ENCODE assay signal across 13 cellular contexts in the genomic region with DNA sequence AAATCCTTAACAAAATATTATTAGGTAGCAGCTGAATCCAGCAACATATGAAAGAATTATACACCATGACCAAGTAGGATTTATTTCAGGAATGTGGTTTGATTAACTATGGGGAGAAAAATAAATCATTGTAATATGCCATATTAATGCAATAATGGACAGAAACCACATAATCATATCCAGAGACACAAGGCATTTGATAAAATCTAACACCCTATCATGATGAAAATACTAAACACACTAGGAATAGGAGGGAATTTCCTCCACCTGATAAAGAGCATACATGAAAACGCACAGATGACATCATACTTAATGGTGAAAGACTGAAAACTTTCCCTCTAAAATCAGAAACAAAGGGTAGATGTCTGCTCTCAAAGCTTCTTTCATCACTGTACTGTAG.
A peak's percentile ranks its signal among the peaks of the same experiment; 100 is the strongest.
DNase-seq lines count a peak whose midpoint lies in the region; ATAC-seq, FAIRE-seq and TF ChIP-seq lines count a peak whose summit lies in the region.
"Had no signal": no experiment of that assay in that cellular context is flagged by ENCODE, and none has a peak within 500 bp of the region (broad histone marks: within the 10 kb centered on the region; RNA-seq: fewer than 3 reads in every experiment).

No MANE protein-coding gene starts in this region.

- ATAC-seq in HCT116 (no peak), GM12878 (peak; percentile 67), PC-3 (no peak)
- ATAC-seq: CD8-positive, alpha-beta T cell had no signal

- H3K9me2 ChIP-seq in HCT116 (ENCODE audit: insufficient read depth) (no peaks in the 10 kb centered on the region), PC-3 (replicated peaks; ENCODE audit: low read length) (no peaks in the 10 kb centered on the region)

- H3K23ac ChIP-seq in neuronal stem cell (ENCODE audit: low read depth, low read length, poor library complexity) = no peak overlapping the region

- H3K27me3 Mint-ChIP-seq in mesothelial cell of epicardium (ENCODE audit: low read depth) = no peaks in the 10 kb centered on the region

- in situ Hi-C loops in GM12878 (cut with MboI) = no loop called here

- H3K36me3 ChIP-seq in HCT116 (ENCODE audit: control insufficient read depth in 1 of 2, insufficient read depth in 2 of 2, low read length in 2 of 2) = no peaks in the 10 kb centered on the region; a peak in 1 of 4 replicates
- H3K36me3 ChIP-seq in GM12878 (ENCODE audit: control insufficient read depth in 2 of 2, insufficient read depth in 2 of 2, low read length in 1 of 2) = no peaks in the 10 kb centered on the region
- no peaks in the 10 kb centered on the region for H3K36me3 ChIP-seq in PC-3 (ENCODE audit: low read depth, low read length)
- no peaks in the 10 kb centered on the region for H3K36me3 ChIP-seq in neuronal stem cell (replicated peaks in 1 of 2; ENCODE audit: control insufficient read depth in 2 of 2, insufficient read depth in 2 of 2, low read length in 2 of 2)

- peak; percentile 18 for FAIRE-seq in GM12878 (lab: Jason Lieb, UNC)
- FAIRE-seq: H54 had no signal

- no peaks in the 10 kb centered on the region for H3F3A ChIP-seq in PC-3 (ENCODE audit: low read length, unreplicated experiment)

- no peak for TF ChIP-seq RAD21 in HCT116 (IDR thresholded peaks at IDR 0.05; ENCODE audit: low read depth)
- no peak for TF ChIP-seq RAD21 in GM12878 (IDR thresholded peaks at IDR 0.05; ENCODE audit: insufficient read depth, low read depth, low read length)

- RAD21 ChIA-PET in HCT116 (lab: Charles Lee; ENCODE audit: low non-redundant PET in 1 of 2, low total read pairs in 2 of 2, uncharacterized antibody in 2 of 2, unreplicated experiment in 2 of 2) (no interaction called here), GM12878 (lab: Charles Lee; ENCODE audit: unreplicated experiment) (interaction anchor here (0.5 to 1.0 kb wide), 2 partner anchors 33 to 151 kb away, joined by 3 read pairs; no protein-coding TSS in a partner anchor)

- H2BK15ac ChIP-seq in neuronal stem cell (ENCODE audit: low read length) = no peak overlapping the region

- POLR2A ChIA-PET in HCT116 (lab: Charles Lee) (no interaction called here), GM12878 (lab: Charles Lee) (interaction anchor here (0.7 kb wide), 1 partner anchor 25 kb away, joined by 3 read pairs; no protein-coding TSS in a partner anchor), PC-3 (lab: Charles Lee; ENCODE audit: unreplicated experiment) (no interaction called here)

- no peaks in the 10 kb centered on the region for H3K36me3 Mint-ChIP-seq in mesothelial cell of epicardium
- H3K36me3 Mint-ChIP-seq: CD8-positive, alpha-beta T cell had no signal

- WGBS in GM12878 (ENCODE audit: insufficient coverage, insufficient replicate concordance, low lambda C conversion rate, missing lambda C conversion rate) = 0% methylated on average over 1 of the region's 1 CpG
- WGBS in neuronal stem cell (ENCODE audit: extremely low coverage in 2 of 2, insufficient read length in 2 of 2, insufficient replicate concordance in 1 of 2), 2 donors = no CpG with 5 or more reads among the region's 1 CpG

- TF ChIP-seq POLR2A in HCT116 (IDR thresholded peaks at IDR 0.05; ENCODE audit: borderline replicate concordance, extremely low read depth, insufficient read depth, insufficient read length) = no peak
- no peak for TF ChIP-seq POLR2A in GM12878 (IDR thresholded peaks at IDR 0.05; ENCODE audit: low read depth, low read length)

- intact Hi-C loops in HCT116 (cut with micrococcal nuclease) = no loop called here
- intact Hi-C loops in GM12878 (cut with micrococcal nuclease; ENCODE audit: unreplicated experiment) = no loop called here
- intact Hi-C loops in PC-3 (cut with micrococcal nuclease) = no loop called here

- H3K14ac ChIP-seq in neuronal stem cell (ENCODE audit: low read length) = no peak overlapping the region

- H2BK5ac ChIP-seq in neuronal stem cell (ENCODE audit: low read length) = no peak overlapping the region

- H2AFZ ChIP-seq in HCT116 (ENCODE audit: low read depth, low read length, poor library complexity, severe bottlenecking) = peak overlapping the region; percentile 45
- no peak overlapping the region for H2AFZ ChIP-seq in GM12878 (ENCODE audit: control insufficient read depth, low read depth, low read length)
- no peak overlapping the region for H2AFZ ChIP-seq in PC-3 (ENCODE audit: low read length)
- no peak overlapping the region for H2AFZ ChIP-seq in neuronal stem cell (ENCODE audit: low read length)

- H3K27ac Mint-ChIP-seq in mesothelial cell of epicardium = peak overlapping the region; percentile 41
- H3K27ac Mint-ChIP-seq: CD8-positive, alpha-beta T cell had no signal

- no TSS peak for BruUV-seq in HCT116 (replicated peaks; lab: Mats Ljungman, UMichigan)
- BruUV-seq in GM12878 (replicated peaks; lab: Mats Ljungman, UMichigan) = no TSS peak
- no TSS peak for BruUV-seq in PC-3 (replicated peaks; lab: Mats Ljungman, UMichigan)

- no peak overlapping the region for H2BK12ac ChIP-seq in neuronal stem cell (ENCODE audit: low read length)

- H3K9ac ChIP-seq in HCT116 (ENCODE audit: low read length) = peak overlapping the region; percentile 38
- H3K9ac ChIP-seq in GM12878 (ENCODE audit: control insufficient read depth, insufficient read depth, low read length) = no peak overlapping the region
- H3K9ac ChIP-seq in PC-3 (ENCODE audit: low read length) = no peak overlapping the region
- H3K9ac ChIP-seq in neuronal stem cell (ENCODE audit: low read depth, low read length, poor library complexity) = no peak overlapping the region

- no peak overlapping the region for H3K4me3 Mint-ChIP-seq in mesothelial cell of epicardium
- H3K4me3 Mint-ChIP-seq: CD8-positive, alpha-beta T cell had no signal

- no peaks in the 10 kb centered on the region for H3K79me1 ChIP-seq in neuronal stem cell (ENCODE audit: low read depth, low read length)

- peaks cover 23% of the 10 kb centered on the region for H3K4me1 Mint-ChIP-seq in mesothelial cell of epicardium

- H2AK5ac ChIP-seq in neuronal stem cell (ENCODE audit: low read depth, low read length) = no peak overlapping the region

- no peak overlapping the region for H2BK120ac ChIP-seq in neuronal stem cell (ENCODE audit: low read depth, low read length)

- peak overlapping the region; percentile 77; the same call in 1 of the 2 replicates for H3K27ac ChIP-seq in HCT116 (ENCODE audit: low read depth, low read length)
- H3K27ac ChIP-seq in GM12878 (ENCODE audit: control insufficient read depth, insufficient read depth) = no peak overlapping the region
- no peak overlapping the region for H3K27ac ChIP-seq in PC-3 (ENCODE audit: low read length)
- no peak overlapping the region for H3K27ac ChIP-seq in neuronal stem cell (replicated peaks; ENCODE audit: low read length)

- TF ChIP-seq CTCF in HCT116 (IDR thresholded peaks at IDR 0.05 in 2 of 3, conservative IDR thresholded peaks at IDR 0.05 in 1 of 3; ENCODE audit: borderline replicate concordance in 1 of 3, insufficient read depth in 1 of 3, low read depth in 2 of 3, low read length in 2 of 3) (no peak), GM12878 (IDR thresholded peaks at IDR 0.05 in 2 of 3, conservative IDR thresholded peaks at IDR 0.05 in 1 of 3; ENCODE audit: control insufficient read depth in 2 of 3, extremely low read depth in 1 of 3, insufficient read depth in 1 of 3, low read depth in 3 of 3, low read length in 3 of 3) (no peak), mesothelial cell of epicardium (IDR thresholded peaks at IDR 0.05; ENCODE audit: unreplicated experiment) (no peak), PC-3 (conservative IDR thresholded peaks at IDR 0.05; ENCODE audit: low read depth, low read length) (no peak)

- H3K4ac ChIP-seq in neuronal stem cell (ENCODE audit: low read length) = no peak overlapping the region

- H3K79me2 ChIP-seq in HCT116 (ENCODE audit: insufficient read depth, low read length) (no peaks in the 10 kb centered on the region), GM12878 (ENCODE audit: control insufficient read depth, insufficient read depth, low read length) (no peaks in the 10 kb centered on the region), PC-3 (ENCODE audit: low read length) (no peaks in the 10 kb centered on the region)

- SMC1A ChIA-PET in GM12878 (lab: Charles Lee; ENCODE audit: uncharacterized antibody, unreplicated experiment) = interaction anchor here (0.6 to 1.6 kb wide), 7 partner anchors 10 to 207 kb away, joined by 3 to 5 read pairs (median 3); no protein-coding TSS in a partner anchor

- H3K9me3 ChIP-seq in HCT116 (ENCODE audit: control insufficient read depth in 1 of 2, insufficient read depth in 1 of 2, low read depth in 1 of 2, low read length in 2 of 2) (no peaks in the 10 kb centered on the region), GM12878 (replicated peaks; ENCODE audit: control insufficient read depth, insufficient read depth, low read length) (no peaks in the 10 kb centered on the region), PC-3 (ENCODE audit: low read length) (no peaks in the 10 kb centered on the region), neuronal stem cell (replicated peaks in 1 of 2; ENCODE audit: control insufficient read depth in 2 of 2, insufficient read depth in 1 of 2, low read depth in 1 of 2, low read length in 2 of 2) (no peaks in the 10 kb centered on the region)

- H3K4me2 ChIP-seq in HCT116 (ENCODE audit: low read length) (peak overlapping the region; percentile 12; the same call in 1 of the 2 replicates), GM12878 (ENCODE audit: control insufficient read depth, insufficient read depth) (no peak overlapping the region), PC-3 (ENCODE audit: low read length) (no peak overlapping the region), neuronal stem cell (ENCODE audit: insufficient read depth, low read length, poor library complexity, severe bottlenecking) (no peak overlapping the region)

- H3K9me3 Mint-ChIP-seq in mesothelial cell of epicardium = no peaks in the 10 kb centered on the region
- H3K9me3 Mint-ChIP-seq: CD8-positive, alpha-beta T cell had no signal

- H4K8ac ChIP-seq in neuronal stem cell (ENCODE audit: low read depth, low read length) = no peak overlapping the region

- H3K4me1 ChIP-seq in HCT116 (ENCODE audit: control insufficient read depth in 1 of 2, insufficient read depth in 2 of 2, low read length in 2 of 2) (peaks cover 40 to 64% of the 10 kb centered on the region in 2 experiments), GM12878 (ENCODE audit: control insufficient read depth, insufficient read depth, low read length) (no peaks in the 10 kb centered on the region), PC-3 (ENCODE audit: insufficient read depth, low read length) (peaks cover 10% of the 10 kb centered on the region), neuronal stem cell (ENCODE audit: control insufficient read depth in 2 of 2, insufficient read depth in 1 of 2, low read depth in 1 of 2, low read length in 2 of 2) (no peaks in the 10 kb centered on the region)

- H3K18ac ChIP-seq in neuronal stem cell (ENCODE audit: low read length) = no peak overlapping the region

- CTCF ChIA-PET in HCT116 (lab: Charles Lee) = no interaction called here
- CTCF ChIA-PET in GM12878 (lab: Yijun Ruan, JAX) = interaction anchor here (1.2 kb wide), 1 partner anchor 13 kb away, joined by 3 read pairs; no protein-coding TSS in a partner anchor
- CTCF ChIA-PET in PC-3 (lab: Charles Lee) = no interaction called here

- H4K20me1 ChIP-seq in HCT116 (ENCODE audit: insufficient read depth) = no peaks in the 10 kb centered on the region
- H4K20me1 ChIP-seq in GM12878 (ENCODE audit: control insufficient read depth, insufficient read depth) = no peaks in the 10 kb centered on the region
- H4K20me1 ChIP-seq in PC-3 (ENCODE audit: low read length) = no peaks in the 10 kb centered on the region

- DNase-seq in HCT116 (ENCODE audit: low read depth, low spot score) = no peak
- DNase-seq in NCI-H69 (lab: John Stamatoyannopoulos, UW) = peak; percentile 22
- no peak for DNase-seq in GM12878 (ENCODE audit: low read depth, low spot score)
- no peak for DNase-seq in mesothelial cell of epicardium (ENCODE audit: low spot score in 2 of 2, unreplicated experiment in 2 of 2)
- no peak for DNase-seq in foreskin melanocyte
- DNase-seq in PC-3 = no peak
- no peak for DNase-seq in neuronal stem cell (ENCODE audit: low spot score)
- DNase-seq: CD8-positive, alpha-beta T cell; NCI-H1417; NCI-H2029; NCI-H2171 treated with DMSO at 0.1 percent for 48 hours; NCI-H510A treated with DMSO at 0.1 percent for 48 hours had no signal

- TF ChIP-seq EP300 in GM12878 (IDR thresholded peaks at IDR 0.05; ENCODE audit: borderline replicate concordance in 1 of 2, control insufficient read depth in 1 of 2, low read depth in 2 of 2, low read length in 2 of 2) = no peak

- H3K4me3 ChIP-seq in HCT116 (replicated peaks in 1 of 2; ENCODE audit: low read depth in 1 of 2, low read length in 2 of 2) (no peak overlapping the region), GM12878 (no peak overlapping the region), PC-3 (ENCODE audit: low read length) (no peak overlapping the region), neuronal stem cell (ENCODE audit: low read length in 2 of 2) (no peak overlapping the region)

- H3K27me3 ChIP-seq in HCT116 (ENCODE audit: insufficient read depth, low read length) (no peaks in the 10 kb centered on the region), GM12878 (replicated peaks in 1 of 2; ENCODE audit: control insufficient read depth in 2 of 2, insufficient read depth in 2 of 2, low read length in 1 of 2) (no peaks in the 10 kb centered on the region), PC-3 (ENCODE audit: low read length) (no peaks in the 10 kb centered on the region), neuronal stem cell (ENCODE audit: control insufficient read depth in 3 of 3, insufficient read depth in 3 of 3, low read depth in 1 of 3, low read length in 3 of 3) (no peaks in the 10 kb centered on the region)

- no peak overlapping the region for H4K91ac ChIP-seq in neuronal stem cell (ENCODE audit: low read depth, low read length, poor library complexity)
